Comparison of ENCODE assay signal across 8 cellular contexts in the genomic region with DNA sequence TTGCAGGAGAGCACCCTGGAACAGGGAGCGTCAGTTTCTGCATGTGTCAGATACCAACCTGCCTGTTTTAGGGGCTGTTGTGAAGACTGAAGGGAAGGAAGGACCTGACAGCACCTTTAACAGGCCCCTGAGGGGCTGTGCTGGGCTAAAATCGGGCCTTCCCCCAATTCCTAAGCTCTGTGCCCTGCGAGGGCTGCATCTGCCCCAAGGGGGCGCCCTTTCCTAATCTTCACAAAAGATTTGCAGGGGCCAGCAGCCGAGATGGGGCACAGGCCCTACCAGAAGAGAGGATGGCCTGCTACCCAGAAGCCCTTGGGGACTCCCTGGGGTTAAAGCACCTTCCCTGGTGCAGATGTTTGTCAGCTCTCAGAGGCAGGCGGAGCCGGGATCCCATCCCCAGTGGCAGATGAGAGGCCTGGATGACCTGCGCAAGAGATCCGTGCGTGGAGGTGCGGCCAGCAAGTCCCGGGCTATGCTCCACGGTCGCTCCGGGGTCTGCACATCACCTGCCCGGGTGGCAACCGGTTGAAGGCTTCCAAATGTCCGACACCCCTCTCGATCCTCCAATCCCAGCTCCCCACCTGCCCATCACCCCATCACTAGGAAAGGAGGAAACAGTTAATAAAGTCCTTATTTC. TPM values are rescaled to one million over a fixed set of nuclear protein-coding genes. Genes with fewer than 3 reads are reported as not detected.
DNase-seq lines count a peak whose midpoint lies in the region; ATAC-seq and TF ChIP-seq lines count a peak whose summit lies in the region.

No MANE protein-coding gene starts in this region.

- peak; percentile 86 for DNase-seq in GM20000 (ENCODE audit: low spot score)
- DNase-seq in NOMO-1 (lab: John Stamatoyannopoulos, UW; ENCODE audit: unreplicated experiment in 2 of 2): peak; percentile 45 to 56
- DNase-seq in activated naive CD4-positive, alpha-beta T cell treated with anti-CD3 and anti-CD28 coated beads, Interleukin-2, amount 50 U/mL, for 72 hours (ENCODE audit: low spot score in 2 of 2): peak in 1 of 2 donors; percentile 79
- DNase-seq in iPS-NIHi11 (ENCODE audit: low spot score): peak; percentile 90
- peak; percentile 39 to 50 for DNase-seq in stimulated activated CD8-positive, alpha-beta memory T cell treated with anti-CD3 and anti-CD28 coated beads, Interleukin-15, amount 100 ng/mL, for 48 hours (ENCODE audit: low read depth in 2 of 2)
- no peak for DNase-seq in ureter (ENCODE audit: low spot score)

- ATAC-seq in activated naive CD4-positive, alpha-beta T cell treated with anti-CD3 and anti-CD28 coated beads, Interleukin-2, amount 50 U/mL, for 72 hours: peak; percentile 41 to 69
- no peak for ATAC-seq in GM18502 (IDR thresholded peaks at IDR 0.05; ENCODE audit: poor library complexity, unreplicated experiment)

- H3K36me3 Mint-ChIP-seq in activated naive CD4-positive, alpha-beta T cell treated with anti-CD3 and anti-CD28 coated beads, Interleukin-2, amount 50 U/mL, for 72 hours: no peaks in the 10 kb centered on the region

- no peaks in the 10 kb centered on the region for H3K9me3 Mint-ChIP-seq in activated naive CD4-positive, alpha-beta T cell treated with anti-CD3 and anti-CD28 coated beads, Interleukin-2, amount 50 U/mL, for 72 hours

- no peak overlapping the region for H3K27ac ChIP-seq in C4-2B

- peak; percentile 91 for TF ChIP-seq CTCF in C4-2B (conservative IDR thresholded peaks at IDR 0.05)
- TF ChIP-seq CTCF in GM20000 (IDR thresholded peaks at IDR 0.05; ENCODE audit: extremely low read depth, missing control alignments): peak; percentile 75

- H3K27ac Mint-ChIP-seq in activated naive CD4-positive, alpha-beta T cell treated with anti-CD3 and anti-CD28 coated beads, Interleukin-2, amount 50 U/mL, for 72 hours: no peak overlapping the region

RNA-seq across cellular contexts. Expression of a gene that starts 53.6 kb away (rescaled TPM):
- total RNA-seq in activated naive CD4-positive, alpha-beta T cell treated with anti-CD3 and anti-CD28 coated beads, Interleukin-2, amount 50 U/mL, for 72 hours: not detected
- 1.1 TPM for total RNA-seq in ureter
